9 cellular contexts compared by ENCODE assay signal in genomic region chr17:28937044-28937729, GRCh38. TPM values are rescaled to one million over a fixed set of nuclear protein-coding genes. Genes with fewer than 3 reads are reported as not detected.
DNase-seq lines count a peak whose midpoint lies in the region; ATAC-seq and TF ChIP-seq lines count a peak whose summit lies in the region.
"Had no signal": no experiment of that assay in that cellular context is flagged by ENCODE, and none has a peak within 500 bp of the region (broad histone marks: within the 10 kb centered on the region; RNA-seq: fewer than 3 reads in every experiment).

No MANE protein-coding gene starts in this region.

- peaks cover 88% of the 10 kb centered on the region for H3K4me1 Mint-ChIP-seq in CD4-positive, alpha-beta T cell (ENCODE audit: low read depth)

- H3K4me3 ChIP-seq in gastroesophageal sphincter, result no peak overlapping the region
- no peak overlapping the region for H3K4me3 ChIP-seq in parathyroid adenoma (ENCODE audit: low read depth, low read length)
- H3K4me3 ChIP-seq: ovary had no signal

- no peak for TF ChIP-seq EP300 in gastroesophageal sphincter (IDR thresholded peaks at IDR 0.05)

- no peak overlapping the region for H3K27ac ChIP-seq in CD4-positive, alpha-beta T cell (ENCODE audit: low read depth, low read length)
- peak overlapping the region in 2 of 4 donors; percentile 3 to 6 for H3K27ac ChIP-seq in gastroesophageal sphincter
- no peak overlapping the region for H3K27ac ChIP-seq in parathyroid adenoma
- H3K27ac ChIP-seq: ovary had no signal

- no peak for DNase-seq in CD4-positive, alpha-beta T cell
- peak; percentile 48 for DNase-seq in SK-MEL-5 (ENCODE audit: low read depth, low spot score)
- DNase-seq in posterior vena cava (ENCODE audit: low spot score), result no peak
- no peak for DNase-seq in NCI-H1417 (lab: John Stamatoyannopoulos, UW)
- no peak for DNase-seq in activated CD4-positive, alpha-beta T cell treated with anti-CD3 and anti-CD28 coated beads for 1 hour
- DNase-seq: ovary had no signal

- POLR2A ChIA-PET in CD4-positive, alpha-beta T cell (lab: Charles Lee), result interaction anchor here (1.0 to 4.6 kb wide), 4 partner anchors 9 to 15 kb away, joined by 3 to 18 read pairs (median 6); partner anchors contain the start of gene PHF12

- in situ Hi-C loops in SK-MEL-5 (cut with HindIII; ENCODE audit: low pct_unique_long_range_greater_than_20kb, low sequenced_read_pairs), result no loop called here

- H3K36me3 Mint-ChIP-seq in CD4-positive, alpha-beta T cell (ENCODE audit: low read depth), result peaks cover 75% of the 10 kb centered on the region

- no peak for TF ChIP-seq CTCF in CD4-positive, alpha-beta T cell (IDR thresholded peaks at IDR 0.05)
- TF ChIP-seq CTCF in gastroesophageal sphincter (IDR thresholded peaks at IDR 0.05), result no peak
- TF ChIP-seq CTCF in parathyroid adenoma (IDR thresholded peaks at IDR 0.05), result no peak

- peaks cover 21 to 91% (median 52%) of the 10 kb centered on the region in 3 donors for H3K4me1 ChIP-seq in gastroesophageal sphincter
- peaks cover 26% of the 10 kb centered on the region for H3K4me1 ChIP-seq in parathyroid adenoma

- no peaks in the 10 kb centered on the region for H3K27me3 ChIP-seq in CD4-positive, alpha-beta T cell (ENCODE audit: control insufficient read depth, insufficient read depth, low read length)
- H3K27me3 ChIP-seq in gastroesophageal sphincter, result no peaks in the 10 kb centered on the region
- H3K27me3 ChIP-seq in parathyroid adenoma (ENCODE audit: control insufficient read depth, insufficient read depth, low read length), result no peaks in the 10 kb centered on the region
- H3K27me3 ChIP-seq: ovary had no signal

- peaks cover 86% of the 10 kb centered on the region for H3K79me2 ChIP-seq in parathyroid adenoma

- no peak for TF ChIP-seq POLR2A in gastroesophageal sphincter (IDR thresholded peaks at IDR 0.05)

- no peak overlapping the region for H2AFZ ChIP-seq in parathyroid adenoma

- no peaks in the 10 kb centered on the region for H3K9me3 Mint-ChIP-seq in CD4-positive, alpha-beta T cell

- CTCF ChIA-PET in CD4-positive, alpha-beta T cell (lab: Charles Lee), result interaction anchor here (1.0 to 2.0 kb wide), 3 partner anchors 11 to 210 kb away, joined by 3 to 6 read pairs (median 4); partner anchors contain the start of gene DHRS13

- H3K36me3 ChIP-seq in gastroesophageal sphincter (no peaks in the 10 kb centered on the region), parathyroid adenoma (ENCODE audit: control insufficient read depth, insufficient read depth, low read length) (no peaks in the 10 kb centered on the region)
- H3K36me3 ChIP-seq: ovary had no signal

- no peak overlapping the region for H3K4me3 Mint-ChIP-seq in CD4-positive, alpha-beta T cell

- H3K4me2 ChIP-seq in parathyroid adenoma (ENCODE audit: low read length), result peak overlapping the region; percentile 15

- no peaks in the 10 kb centered on the region for H3K9me3 ChIP-seq in CD4-positive, alpha-beta T cell (ENCODE audit: control insufficient read depth, low read length)
- H3K9me3 ChIP-seq in gastroesophageal sphincter (no peaks in the 10 kb centered on the region), parathyroid adenoma (ENCODE audit: control insufficient read depth, low read length) (no peaks in the 10 kb centered on the region)
- H3K9me3 ChIP-seq: ovary had no signal

- no peaks in the 10 kb centered on the region for H3K27me3 Mint-ChIP-seq in CD4-positive, alpha-beta T cell

- intact Hi-C loops in CD4-positive, alpha-beta T cell (cut with DNase I, micrococcal nuclease), result no loop called here
- intact Hi-C loops in posterior vena cava (cut with DNase I), result loop anchor here in 1 of 2 donors (10.0 kb wide), 1 partner anchor 52 kb away; no protein-coding TSS in a partner anchor

- ATAC-seq in CD4-positive, alpha-beta T cell (ENCODE audit: poor library complexity), result no peak
- peak; percentile 57 for ATAC-seq in gastroesophageal sphincter
- no peak for ATAC-seq in HG03108 (IDR thresholded peaks at IDR 0.05; ENCODE audit: unreplicated experiment)

- H3K27ac Mint-ChIP-seq in CD4-positive, alpha-beta T cell, result peak overlapping the region; percentile 65

- WGBS in gastroesophageal sphincter (ENCODE audit: low coverage in 1 of 2), 2 donors, result 48 to 63% methylated on average over 5 of the region's 5 CpGs

- H3K9ac ChIP-seq in parathyroid adenoma, result no peak overlapping the region

RNA-seq across cellular contexts. Expression of gene PHF12, which starts 14.1 kb away (rescaled TPM):
- total RNA-seq in CD4-positive, alpha-beta T cell, result 100 to 1,000 TPM; 232 to 247 TPM
- total RNA-seq in SK-MEL-5 (2014; rRNA removed; shearing (Covaris generic)), result 9.5 and 12.7 TPM in 2 replicates
- polyA plus RNA-seq in SK-MEL-5 (2015; cell fraction: cytosol; rRNA removed), result 23.6 and 53.1 TPM in 2 replicates
- polyA plus RNA-seq in SK-MEL-5 (2015; cell fraction: nucleus; rRNA removed), result 82.7 and 83.3 TPM in 2 replicates
- total RNA-seq in gastroesophageal sphincter (10 to 100 TPM; 20.2 to 46.9 (median 37.8) TPM), posterior vena cava (10 to 100 TPM; 26.7 to 32.3 TPM)

RNA-seq across cellular contexts. Expression of gene DHRS13, which starts 34.3 kb away (rescaled TPM):
- 10 to 100 TPM; 33.5 to 34.3 TPM for total RNA-seq in CD4-positive, alpha-beta T cell
- total RNA-seq in SK-MEL-5 (2014; rRNA removed; shearing (Covaris generic)), result 21.8 and 23.8 TPM in 2 replicates
- polyA plus RNA-seq in SK-MEL-5 (2015; cell fraction: cytosol; rRNA removed), result 24.0 and 28.1 TPM in 2 replicates
- polyA plus RNA-seq in SK-MEL-5 (2015; cell fraction: nucleus; rRNA removed), result 11.2 and 13.9 TPM in 2 replicates
- total RNA-seq in gastroesophageal sphincter (1 to 10 TPM; 3.9 to 6.5 (median 5.2) TPM), posterior vena cava (1 to 10 TPM; 3.7 to 4.0 TPM)

RNA-seq across cellular contexts. Expression of gene FLOT2, which starts 39.7 kb away (rescaled TPM):
- 10 to 100 TPM; 79.7 to 85.1 TPM for total RNA-seq in CD4-positive, alpha-beta T cell
- 12.6 and 12.8 TPM in 2 replicates for total RNA-seq in SK-MEL-5 (2014; rRNA removed; shearing (Covaris generic))
- polyA plus RNA-seq in SK-MEL-5 (2015; cell fraction: cytosol; rRNA removed), result 44.0 and 47.3 TPM in 2 replicates
- polyA plus RNA-seq in SK-MEL-5 (2015; cell fraction: nucleus; rRNA removed), result 30.0 and 36.2 TPM in 2 replicates
- total RNA-seq in gastroesophageal sphincter (100 to 1,000 TPM in 2 of 4 donors, 10 to 100 TPM in 2; 71.6 to 107 (median 91.2) TPM), posterior vena cava (100 to 1,000 TPM in 1 of 2 donors, 10 to 100 TPM in 1; 99.0 to 101 TPM)

Comparison
In these comparisons a context has a peak if more than half of its experiments do, and no peak if none do; other contexts are left out.
1. RNA of gene PHF12, which starts 14.1 kb away (total RNA-seq): 232 to 247 TPM in CD4-positive, alpha-beta T cell; 20.2 to 46.9 TPM in gastroesophageal sphincter, 26.7 to 32.3 TPM in posterior vena cava and 9.5 to 12.7 TPM in SK-MEL-5; every median in the first group is over 4 times any median in the second.